Comparison of ENCODE assay signal across 14 cellular contexts in the genomic region with DNA sequence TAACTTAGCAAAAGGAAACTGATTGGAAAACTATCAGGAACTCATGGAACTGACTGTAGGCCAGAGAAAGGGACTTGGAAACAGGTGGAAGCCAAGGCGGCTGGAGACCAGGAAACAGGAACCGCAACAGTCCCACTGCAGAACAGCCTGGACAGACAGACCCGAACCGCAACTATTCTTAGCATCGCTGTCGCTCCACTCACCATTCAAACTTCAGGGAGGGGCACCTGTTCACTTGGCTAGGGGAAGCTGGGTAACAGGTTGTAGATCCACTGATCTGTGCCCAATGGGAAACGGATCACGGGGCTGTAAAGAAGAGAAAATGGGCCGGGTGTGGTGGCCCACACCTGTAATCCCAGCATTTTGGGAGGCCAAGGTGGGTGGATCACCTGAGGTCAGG.
"Had no signal": no experiment of that assay in that cellular context is flagged by ENCODE, and none has a peak within 500 bp of the region (broad histone marks: within the 10 kb centered on the region; RNA-seq: fewer than 3 reads in every experiment).

No MANE protein-coding gene starts in this region.

- H3K36me3 ChIP-seq: breast epithelium, right lobe of liver had no signal

- H3K9me3 ChIP-seq: ascending aorta, breast epithelium, right lobe of liver had no signal

- H3K4me1 Mint-ChIP-seq: mesothelial cell of epicardium had no signal

- H3K4me3 ChIP-seq: ascending aorta, breast epithelium, lung, right lobe of liver had no signal

- H3K27me3 Mint-ChIP-seq: activated naive CD4-positive, alpha-beta T cell treated with anti-CD3 and anti-CD28 coated beads, Interleukin-2, amount 10 ng/mL, durations not matched to agents 7 days and 5 days had no signal

- DNase-seq: activated CD4-positive, alpha-beta T cell treated with anti-CD3 and anti-CD28 coated beads for 1 hour; activated CD4-positive, alpha-beta T cell treated with anti-CD3 and anti-CD28 coated beads, Interleukin-2, amount 50 U/mL, for 4 hours; activated naive CD4-positive, alpha-beta T cell treated with anti-CD3 and anti-CD28 coated beads, Interleukin-2, amount 10 ng/mL, durations not matched to agents 7 days and 5 days; activated T-cell treated with anti-CD3 and anti-CD28 coated beads for 4 hours; cerebellar nuclear complex; islet precursor cell; right lobe of liver; T1000 had no signal

- H3K9me3 Mint-ChIP-seq: activated naive CD4-positive, alpha-beta T cell treated with anti-CD3 and anti-CD28 coated beads, Interleukin-2, amount 10 ng/mL, durations not matched to agents 7 days and 5 days; activated T-helper 2 cell treated with anti-CD3 and anti-CD28 coated beads, Interferon-gamma antibody, Interleukin-2, Interleukin-4, amounts not matched to agents 10 μg/mL and 5 μg/mL and 100 μg/mL, durations not matched to agents 14 hours and 24 hours and 36 hours; mesothelial cell of epicardium; stimulated activated effector memory CD8-positive, alpha-beta T cell treated with anti-CD3 and anti-CD28 coated beads, Interleukin-12 subunit alpha, Interleukin-12 subunit beta, amount 100 ng/mL, for 72 hours had no signal

- H3K27ac Mint-ChIP-seq: activated naive CD4-positive, alpha-beta T cell treated with anti-CD3 and anti-CD28 coated beads, Interleukin-2, amount 10 ng/mL, durations not matched to agents 7 days and 5 days; activated T-helper 2 cell treated with anti-CD3 and anti-CD28 coated beads, Interferon-gamma antibody, Interleukin-2, Interleukin-4, amounts not matched to agents 10 μg/mL and 5 μg/mL and 100 μg/mL, durations not matched to agents 14 hours and 24 hours and 36 hours; mesothelial cell of epicardium; stimulated activated effector memory CD8-positive, alpha-beta T cell treated with anti-CD3 and anti-CD28 coated beads, Interleukin-12 subunit alpha, Interleukin-12 subunit beta, amount 100 ng/mL, for 72 hours had no signal

- H3K27ac ChIP-seq: ascending aorta, breast epithelium, right lobe of liver had no signal

- H3K4me3 Mint-ChIP-seq: activated naive CD4-positive, alpha-beta T cell treated with anti-CD3 and anti-CD28 coated beads, Interleukin-2, amount 10 ng/mL, durations not matched to agents 7 days and 5 days; mesothelial cell of epicardium; stimulated activated effector memory CD8-positive, alpha-beta T cell treated with anti-CD3 and anti-CD28 coated beads, Interleukin-12 subunit alpha, Interleukin-12 subunit beta, amount 100 ng/mL, for 72 hours had no signal

- H3K4me1 ChIP-seq: ascending aorta, breast epithelium had no signal

- ATAC-seq: right lobe of liver; stimulated activated effector memory CD8-positive, alpha-beta T cell treated with anti-CD3 and anti-CD28 coated beads, Interleukin-12 subunit alpha, Interleukin-12 subunit beta, amount 100 ng/mL, for 72 hours had no signal

- H3K27me3 ChIP-seq: ascending aorta, breast epithelium, right lobe of liver had no signal
